ENCODE assay signal across 1 cellular context in genomic region chr5:93611900-93612898, GRCh38.
TF ChIP-seq lines count a peak whose summit lies in the region.

No MANE protein-coding gene starts in this region.

TF ChIP-seq in HEK293, 187 proteins besides CTCF, POLR2A, EP300 and RAD21 (continued from another document):
- TF ChIP-seq, protein P1, sequence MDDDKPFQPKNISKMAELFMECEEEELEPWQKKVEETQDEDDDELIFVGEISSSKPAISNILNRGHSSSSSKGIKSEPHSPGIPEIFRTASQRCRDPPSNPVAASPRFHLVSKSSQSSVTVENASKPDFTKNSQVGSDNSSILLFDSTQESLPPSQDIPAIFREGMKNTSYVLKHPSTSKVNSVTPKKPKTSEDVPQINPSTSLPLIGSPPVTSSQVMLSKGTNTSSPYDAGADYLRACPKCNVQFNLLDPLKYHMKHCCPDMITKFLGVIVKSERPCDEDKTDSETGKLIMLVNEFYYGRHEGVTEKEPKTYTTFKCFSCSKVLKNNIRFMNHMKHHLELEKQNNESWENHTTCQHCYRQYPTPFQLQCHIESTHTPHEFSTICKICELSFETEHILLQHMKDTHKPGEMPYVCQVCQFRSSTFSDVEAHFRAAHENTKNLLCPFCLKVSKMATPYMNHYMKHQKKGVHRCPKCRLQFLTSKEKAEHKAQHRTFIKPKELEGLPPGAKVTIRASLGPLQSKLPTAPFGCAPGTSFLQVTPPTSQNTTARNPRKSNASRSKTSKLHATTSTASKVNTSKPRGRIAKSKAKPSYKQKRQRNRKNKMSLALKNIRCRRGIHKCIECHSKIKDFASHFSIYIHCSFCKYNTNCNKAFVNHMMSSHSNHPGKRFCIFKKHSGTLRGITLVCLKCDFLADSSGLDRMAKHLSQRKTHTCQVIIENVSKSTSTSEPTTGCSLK (tag by site-specific recombination; IDR thresholded peaks at IDR 0.05): no peak
- peak; percentile 65 for TF ChIP-seq ZNF335 (tag by site-specific recombination; conservative IDR thresholded peaks at IDR 0.05)
- TF ChIP-seq ZNF341 (tag by site-specific recombination; IDR thresholded peaks at IDR 0.05; ENCODE audit: low read depth): peak; percentile 37; the same call in 1 of the 2 replicates
- TF ChIP-seq ZNF114 (tag by site-specific recombination; IDR thresholded peaks at IDR 0.05): no peak
- peak; percentile 15; the same call in 1 of the 2 replicates for TF ChIP-seq ZNF660 (tag by site-specific recombination; IDR thresholded peaks at IDR 0.05)
- no peak for TF ChIP-seq GLI2 (tag by site-specific recombination; IDR thresholded peaks at IDR 0.05; ENCODE audit: borderline replicate concordance, low read depth)
- no peak for TF ChIP-seq ZNF239 (tag by site-specific recombination; IDR thresholded peaks at IDR 0.05)
- peak; percentile 87 for TF ChIP-seq ZNF600 (tag by site-specific recombination; IDR thresholded peaks at IDR 0.05)
- TF ChIP-seq, protein P2, sequence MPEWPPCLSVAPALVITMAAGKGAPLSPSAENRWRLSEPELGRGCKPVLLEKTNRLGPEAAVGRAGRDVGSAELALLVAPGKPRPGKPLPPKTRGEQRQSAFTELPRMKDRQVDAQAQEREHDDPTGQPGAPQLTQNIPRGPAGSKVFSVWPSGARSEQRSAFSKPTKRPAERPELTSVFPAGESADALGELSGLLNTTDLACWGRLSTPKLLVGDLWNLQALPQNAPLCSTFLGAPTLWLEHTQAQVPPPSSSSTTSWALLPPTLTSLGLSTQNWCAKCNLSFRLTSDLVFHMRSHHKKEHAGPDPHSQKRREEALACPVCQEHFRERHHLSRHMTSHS (tag by site-specific recombination; IDR thresholded peaks at IDR 0.05): no peak
- TF ChIP-seq FEZF1 (tag by site-specific recombination; IDR thresholded peaks at IDR 0.05): no peak
TF ChIP-seq in HEK293: peak in this region for 14.
